In the genomic region with DNA sequence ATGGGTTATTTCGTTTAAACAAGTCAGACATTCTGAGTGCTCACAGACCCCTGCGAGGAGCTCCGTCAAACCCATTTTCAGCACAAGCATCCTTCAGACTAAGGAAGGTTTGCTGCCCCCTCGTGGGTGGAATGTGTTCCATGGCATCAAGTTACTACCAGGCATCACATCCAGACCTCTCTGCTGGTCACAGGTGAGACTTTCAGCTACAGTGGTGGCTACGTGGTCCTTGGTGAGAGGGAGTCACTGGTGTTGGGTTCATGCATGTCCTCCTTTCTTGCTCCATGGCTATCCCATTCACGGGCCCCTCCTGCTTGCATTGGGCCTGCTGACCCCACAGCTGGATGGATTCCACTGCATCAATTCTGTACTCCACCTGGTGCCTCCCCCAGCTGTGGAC, we compare ENCODE assay signal across 8 cellular contexts. TPM values are rescaled to one million over a fixed set of nuclear protein-coding genes. Genes with fewer than 3 reads are reported as not detected.
DNase-seq lines count a peak whose midpoint lies in the region; ATAC-seq and TF ChIP-seq lines count a peak whose summit lies in the region.

No MANE protein-coding gene starts in this region.

- H3K4me3 ChIP-seq in BJ (ENCODE audit: low read depth, low read length) (no peak overlapping the region), HCT116 (replicated peaks in 1 of 2; ENCODE audit: low read depth in 1 of 2, low read length in 2 of 2) (no peak overlapping the region), OCI-LY7 (ENCODE audit: low read depth, low read length, poor library complexity, severe bottlenecking) (no peak overlapping the region), fibroblast of the aortic adventitia (ENCODE audit: low read depth, low read length) (no peak overlapping the region), suprapubic skin (no peak overlapping the region)

- H3K4me2 ChIP-seq in HCT116 (ENCODE audit: low read length) (peak overlapping the region; percentile 12; the same call in 1 of the 2 replicates), OCI-LY7 (ENCODE audit: low read length) (no peak overlapping the region)

- peak; percentile 52 for TF ChIP-seq RAD21 in HCT116 (IDR thresholded peaks at IDR 0.05; ENCODE audit: low read depth)

- H3K27me3 ChIP-seq in BJ (ENCODE audit: control insufficient read depth, insufficient read depth, low read length) (no peaks in the 10 kb centered on the region), HCT116 (ENCODE audit: insufficient read depth, low read length) (peaks cover 23% of the 10 kb centered on the region), suprapubic skin (peaks cover 4% of the 10 kb centered on the region)

- BruUV-seq in HCT116 (replicated peaks; lab: Mats Ljungman, UMichigan) (no TSS peak), OCI-LY7 (replicated peaks; lab: Mats Ljungman, UMichigan) (no TSS peak)

- RAD21 ChIA-PET in HCT116 (lab: Charles Lee; ENCODE audit: low non-redundant PET in 1 of 2, low total read pairs in 2 of 2, uncharacterized antibody in 2 of 2, unreplicated experiment in 2 of 2): interaction anchor here in 1 of 2 experiments (1.0 kb wide), 1 partner anchor 125 kb away, joined by 3 read pairs; no protein-coding TSS in a partner anchor

- H3K79me2 ChIP-seq in HCT116 (ENCODE audit: insufficient read depth, low read length) (no peaks in the 10 kb centered on the region), OCI-LY7 (ENCODE audit: insufficient read depth, low read depth, low read length) (no peaks in the 10 kb centered on the region)

- POLR2A ChIA-PET in BJ (lab: Charles Lee) (no interaction called here), HCT116 (lab: Charles Lee) (interaction anchor here (1.1 to 1.4 kb wide), 4 partner anchors 12 to 129 kb away, joined by 3 to 5 read pairs (median 4); a partner anchor contains a TSS), OCI-LY7 (lab: Charles Lee) (no interaction called here)

- WGBS in suprapubic skin: 8% methylated on average over 5 of the region's 6 CpGs

- no peak overlapping the region for H3K9ac ChIP-seq in HCT116 (ENCODE audit: low read length)

- TF ChIP-seq CTCF in BJ (IDR thresholded peaks at IDR 0.05; ENCODE audit: insufficient read depth, low read depth, low read length) (peak; percentile 74), HCT116 (IDR thresholded peaks at IDR 0.05 in 2 of 3, conservative IDR thresholded peaks at IDR 0.05 in 1 of 3; ENCODE audit: borderline replicate concordance in 1 of 3, insufficient read depth in 1 of 3, low read depth in 2 of 3, low read length in 2 of 3) (peak; percentile 60 to 90 (median 77); a peak in 5 of 6 replicates), OCI-LY7 (conservative IDR thresholded peaks at IDR 0.05; ENCODE audit: low read length) (peak; percentile 94), fibroblast of the aortic adventitia (IDR thresholded peaks at IDR 0.05; ENCODE audit: insufficient read depth, low read length) (peak; percentile 65), suprapubic skin (IDR thresholded peaks at IDR 0.05) (peak in 1 of 2 donors; percentile 69)

- H3K9me2 ChIP-seq in HCT116 (ENCODE audit: insufficient read depth) (no peaks in the 10 kb centered on the region), OCI-LY7 (ENCODE audit: insufficient read depth, low read length) (no peaks in the 10 kb centered on the region)

- intact Hi-C loops in HCT116 (cut with micrococcal nuclease): no loop called here
- intact Hi-C loops in OCI-LY7 (cut with micrococcal nuclease; ENCODE audit: unreplicated experiment): no loop called here

- TF ChIP-seq POLR2A in HCT116 (IDR thresholded peaks at IDR 0.05; ENCODE audit: borderline replicate concordance, extremely low read depth, insufficient read depth, insufficient read length) (no peak), suprapubic skin (IDR thresholded peaks at IDR 0.05) (no peak)

- DNase-seq in BJ (ENCODE audit: low read depth): no peak
- DNase-seq in HCT116 (ENCODE audit: low read depth, low spot score): peak; percentile 77
- peak; percentile 69 for DNase-seq in OCI-LY7 (ENCODE audit: low spot score)
- DNase-seq in activated T-cell treated with anti-CD3 and anti-CD28 coated beads, Interleukin-2, amount 50 U/mL, for 1 hour: peak; percentile 63
- peak; percentile 68 for DNase-seq in fibroblast of the aortic adventitia (ENCODE audit: low read depth)
- peak; percentile 31 for DNase-seq in non-pigmented ciliary epithelial cell (ENCODE audit: low read depth)
- DNase-seq in suprapubic skin (ENCODE audit: low spot score in 2 of 2): peak; percentile 64 to 86

- H3K9me3 ChIP-seq in HCT116 (ENCODE audit: control insufficient read depth in 1 of 2, insufficient read depth in 1 of 2, low read depth in 1 of 2, low read length in 2 of 2) (no peaks in the 10 kb centered on the region), OCI-LY7 (ENCODE audit: low read length) (no peaks in the 10 kb centered on the region), suprapubic skin (no peaks in the 10 kb centered on the region)

- CTCF ChIA-PET in BJ (lab: Yijun Ruan, JAX): interaction anchor here (0.5 to 3.1 kb wide), 9 partner anchors 9 to 101 kb away, joined by 3 to 9 read pairs (median 3); a partner anchor contains a TSS
- CTCF ChIA-PET in HCT116 (lab: Charles Lee): interaction anchor here (0.6 to 2.3 kb wide), 24 partner anchors 9 to 473 kb away, joined by 3 to 15 read pairs (median 4); a partner anchor contains a TSS
- CTCF ChIA-PET in OCI-LY7 (lab: Charles Lee; ENCODE audit: unreplicated experiment): no interaction called here

- H3K4me1 ChIP-seq in HCT116 (ENCODE audit: control insufficient read depth in 1 of 2, insufficient read depth in 2 of 2, low read length in 2 of 2) (no peaks in the 10 kb centered on the region), OCI-LY7 (ENCODE audit: insufficient read depth, low read length, poor library complexity, severe bottlenecking) (no peaks in the 10 kb centered on the region), suprapubic skin (no peaks in the 10 kb centered on the region)

- no peak for TF ChIP-seq EP300 in suprapubic skin (IDR thresholded peaks at IDR 0.05)

- ATAC-seq in HCT116 (peak; percentile 99), HG02678 (IDR thresholded peaks at IDR 0.05; ENCODE audit: unreplicated experiment) (no peak)

- H2AFZ ChIP-seq in HCT116 (ENCODE audit: low read depth, low read length, poor library complexity, severe bottlenecking) (no peak overlapping the region), OCI-LY7 (ENCODE audit: low read length) (no peak overlapping the region)

- no peaks in the 10 kb centered on the region for H4K20me1 ChIP-seq in HCT116 (ENCODE audit: insufficient read depth)
- H4K20me1 ChIP-seq in OCI-LY7 (ENCODE audit: insufficient read depth, low read length): no peaks in the 10 kb centered on the region

- H3K27ac ChIP-seq in HCT116 (ENCODE audit: low read depth, low read length) (no peak overlapping the region), OCI-LY7 (ENCODE audit: low read depth, low read length, poor library complexity, severe bottlenecking) (no peak overlapping the region), suprapubic skin (no peak overlapping the region)

- no peaks in the 10 kb centered on the region for H3K36me3 ChIP-seq in BJ (ENCODE audit: control insufficient read depth, insufficient read depth, low read length)
- no peaks in the 10 kb centered on the region for H3K36me3 ChIP-seq in HCT116 (ENCODE audit: control insufficient read depth in 1 of 2, insufficient read depth in 2 of 2, low read length in 2 of 2)
- no peaks in the 10 kb centered on the region for H3K36me3 ChIP-seq in OCI-LY7 (ENCODE audit: insufficient read depth, low read length)
- H3K36me3 ChIP-seq in suprapubic skin: no peaks in the 10 kb centered on the region

TF ChIP-seq in HCT116, 20 proteins besides CTCF, POLR2A, EP300 and RAD21:
- TF ChIP-seq ZNF274 (IDR thresholded peaks at IDR 0.05; ENCODE audit: low read depth, low read length) (no peak), CBX3 (IDR thresholded peaks at IDR 0.05; ENCODE audit: low read depth) (peak; percentile 69), POLR2AphosphoS5 (IDR thresholded peaks at IDR 0.05; ENCODE audit: low read depth, low read length) (no peak)

RNA-seq across cellular contexts. Expression of a gene that starts 9.1 kb away (rescaled TPM):
- not detected in 2 replicates for polyA plus RNA-seq in BJ (2011; rRNA removed)
- polyA minus RNA-seq in BJ (2011; rRNA and poly(A)+ RNA removed): not detected in 2 replicates
- total RNA-seq in HCT116 (2021; ENCODE audit: unreplicated experiment): not detected
- 0.05 TPM in 1 of 2 replicates, not detected in the other for polyA plus RNA-seq in HCT116 (2012)
- not detected in 2 replicates for total RNA-seq in OCI-LY7 (2014; rRNA removed; shearing (Covaris generic))
- total RNA-seq in OCI-LY7 (2022): not detected in 2 replicates
- total RNA-seq in fibroblast of the aortic adventitia (ENCODE audit: low replicate concordance): not detected in 2 replicates
- 1 to 10 TPM in 2 of 4 donors, under 1 TPM in 2; 0.68 to 3.4 (median 2.0) TPM for total RNA-seq in suprapubic skin

RNA-seq across cellular contexts. Expression of a gene that starts 14.8 kb away (rescaled TPM):
- polyA plus RNA-seq in BJ (2011; rRNA removed): not detected in 2 replicates
- polyA minus RNA-seq in BJ (2011; rRNA and poly(A)+ RNA removed): not detected in 2 replicates
- total RNA-seq in HCT116 (2021; ENCODE audit: unreplicated experiment) (not detected), OCI-LY7 (2022) (not detected in 2 replicates), fibroblast of the aortic adventitia (ENCODE audit: low replicate concordance) (not detected in 2 replicates), suprapubic skin (under 1 TPM in 3 of 4 donors, not detected in 1; 0.38 to 0.80 (median 0.64) TPM)
- polyA plus RNA-seq in HCT116 (2012): not detected in 2 replicates
- total RNA-seq in OCI-LY7 (2014; rRNA removed; shearing (Covaris generic)): not detected in 2 replicates

RNA-seq across cellular contexts. Expression of a gene that starts 23.5 kb away (rescaled TPM):
- not detected in 2 replicates for polyA plus RNA-seq in BJ (2011; rRNA removed)
- not detected in 2 replicates for polyA minus RNA-seq in BJ (2011; rRNA and poly(A)+ RNA removed)
- total RNA-seq in HCT116 (2021; ENCODE audit: unreplicated experiment) (not detected), OCI-LY7 (2022) (not detected in 2 replicates), fibroblast of the aortic adventitia (ENCODE audit: low replicate concordance) (not detected in 2 replicates), suprapubic skin (under 1 TPM in 1 of 4 donors, not detected in 3; 0.51 TPM)
- polyA plus RNA-seq in HCT116 (2012): 0.05 and 0.07 TPM in 2 replicates
- total RNA-seq in OCI-LY7 (2014; rRNA removed; shearing (Covaris generic)): not detected in 2 replicates

RNA-seq across cellular contexts. Expression of a gene that starts 43.3 kb away (rescaled TPM):
- not detected in 2 replicates for polyA plus RNA-seq in BJ (2011; rRNA removed)
- polyA minus RNA-seq in BJ (2011; rRNA and poly(A)+ RNA removed): not detected in 2 replicates
- total RNA-seq in HCT116 (2021; ENCODE audit: unreplicated experiment): 0.12 TPM
- 0.77 TPM in 1 of 2 replicates, not detected in the other for polyA plus RNA-seq in HCT116 (2012)
- total RNA-seq in OCI-LY7 (2014; rRNA removed; shearing (Covaris generic)): not detected in 2 replicates
- total RNA-seq in OCI-LY7 (2022): not detected in 2 replicates
- total RNA-seq in fibroblast of the aortic adventitia (ENCODE audit: low replicate concordance): not detected in 2 replicates
- total RNA-seq in suprapubic skin: 1 to 10 TPM in 3 of 4 donors, under 1 TPM in 1; 0.34 to 5.7 (median 2.9) TPM

RNA-seq across cellular contexts. Expression of a gene that starts 46.8 kb away (rescaled TPM):
- not detected in 2 replicates for polyA plus RNA-seq in BJ (2011; rRNA removed)
- polyA minus RNA-seq in BJ (2011; rRNA and poly(A)+ RNA removed): 0.31 TPM in 1 of 2 replicates, not detected in the other
- total RNA-seq in HCT116 (2021; ENCODE audit: unreplicated experiment) (not detected), OCI-LY7 (2022) (not detected in 2 replicates), fibroblast of the aortic adventitia (ENCODE audit: low replicate concordance) (not detected in 2 replicates), suprapubic skin (not detected)
- not detected in 2 replicates for polyA plus RNA-seq in HCT116 (2012)
- total RNA-seq in OCI-LY7 (2014; rRNA removed; shearing (Covaris generic)): not detected in 2 replicates
